ENCODE assay signal across 1 cellular context in genomic region chrX:2690856-2691542, GRCh38.
TF ChIP-seq lines count a peak whose summit lies in the region.

Gene CD99, plus strand, starts transcription at chrX:2691295. Its CDS starts 66 bp downstream, at chrX:2691361.

TF ChIP-seq in GM12878, 131 proteins besides CTCF, POLR2A, EP300 and RAD21 (continued from another document and continues in another):
- TF ChIP-seq NKRF (conservative IDR thresholded peaks at IDR 0.05) (peak; percentile 64; the same call in 1 of the 2 replicates), ASH2L (IDR thresholded peaks at IDR 0.05; ENCODE audit: borderline replicate concordance, low read depth) (no peak), ZNF592 (IDR thresholded peaks at IDR 0.05) (no peak), SRF (IDR thresholded peaks at IDR 0.05; ENCODE audit: low read depth in 2 of 2, low read length in 2 of 2) (no peak), SMC3 (IDR thresholded peaks at IDR 0.05; ENCODE audit: borderline replicate concordance, low read length) (no peak), DPF2 (IDR thresholded peaks at IDR 0.05) (peak; percentile 79), KLF5 (IDR thresholded peaks at IDR 0.05; ENCODE audit: partially characterized antibody) (no peak), MEF2A (IDR thresholded peaks at IDR 0.05; ENCODE audit: insufficient read depth, low read depth, low read length) (no peak), ZNF207 (IDR thresholded peaks at IDR 0.05; ENCODE audit: borderline replicate concordance) (no peak), IKZF1 (conservative IDR thresholded peaks at IDR 0.05) (peak; percentile 80), NFXL1 (IDR thresholded peaks at IDR 0.05; ENCODE audit: borderline replicate concordance) (no peak), ZBTB40 (IDR thresholded peaks at IDR 0.05; ENCODE audit: borderline replicate concordance) (no peak), ATF2 (IDR thresholded peaks at IDR 0.05; ENCODE audit: low read length) (no peak), CBX5 (IDR thresholded peaks at IDR 0.05; ENCODE audit: low read depth) (0 out of 2 replicates have a peak, but pooled peaks have one; percentile 2), CUX1 (IDR thresholded peaks at IDR 0.05; ENCODE audit: insufficient replicate concordance, low read depth, low read length) (no peak), FOXM1 (IDR thresholded peaks at IDR 0.05; ENCODE audit: low read depth, low read length) (no peak), YBX1 (IDR thresholded peaks at IDR 0.05) (no peak), NFIC (IDR thresholded peaks at IDR 0.05; ENCODE audit: low read depth, low read length) (no peak), NR2C2 (IDR thresholded peaks at IDR 0.05; ENCODE audit: borderline replicate concordance, control insufficient read depth, insufficient read length, low read depth) (no peak), TBL1XR1 (IDR thresholded peaks at IDR 0.05; ENCODE audit: low read depth, low read length) (0 out of 2 replicates have a peak, but pooled peaks have one; percentile 15), RAD51 (IDR thresholded peaks at IDR 0.05) (no peak), USF2 (IDR thresholded peaks at IDR 0.05; ENCODE audit: borderline replicate concordance, low read depth, low read length) (no peak), YY1 (IDR thresholded peaks at IDR 0.05; ENCODE audit: low read depth, low read length) (no peak), CHD2 (IDR thresholded peaks at IDR 0.05; ENCODE audit: borderline replicate concordance, low read depth, low read length) (peak; percentile 69; the same call in 1 of the 2 replicates), ZNF687 (IDR thresholded peaks at IDR 0.05) (no peak), ZNF384 (IDR thresholded peaks at IDR 0.05; ENCODE audit: borderline replicate concordance, low read depth, low read length) (no peak), ATF7 (IDR thresholded peaks at IDR 0.05; ENCODE audit: low read depth) (peak; percentile 16; the same call in 1 of the 2 replicates), MLLT1 (IDR thresholded peaks at IDR 0.05) (no peak), NR2F1 (conservative IDR thresholded peaks at IDR 0.05) (no peak; the same call in 1 of the 2 replicates), MTA3 (IDR thresholded peaks at IDR 0.05; ENCODE audit: borderline replicate concordance, low read length) (no peak), POLR2AphosphoS2 (IDR thresholded peaks at IDR 0.05; ENCODE audit: low read depth, low read length) (peak; percentile 32; the same call in 1 of the 2 replicates)
